ENCODE assay signal across 1 cellular context in the genomic region with DNA sequence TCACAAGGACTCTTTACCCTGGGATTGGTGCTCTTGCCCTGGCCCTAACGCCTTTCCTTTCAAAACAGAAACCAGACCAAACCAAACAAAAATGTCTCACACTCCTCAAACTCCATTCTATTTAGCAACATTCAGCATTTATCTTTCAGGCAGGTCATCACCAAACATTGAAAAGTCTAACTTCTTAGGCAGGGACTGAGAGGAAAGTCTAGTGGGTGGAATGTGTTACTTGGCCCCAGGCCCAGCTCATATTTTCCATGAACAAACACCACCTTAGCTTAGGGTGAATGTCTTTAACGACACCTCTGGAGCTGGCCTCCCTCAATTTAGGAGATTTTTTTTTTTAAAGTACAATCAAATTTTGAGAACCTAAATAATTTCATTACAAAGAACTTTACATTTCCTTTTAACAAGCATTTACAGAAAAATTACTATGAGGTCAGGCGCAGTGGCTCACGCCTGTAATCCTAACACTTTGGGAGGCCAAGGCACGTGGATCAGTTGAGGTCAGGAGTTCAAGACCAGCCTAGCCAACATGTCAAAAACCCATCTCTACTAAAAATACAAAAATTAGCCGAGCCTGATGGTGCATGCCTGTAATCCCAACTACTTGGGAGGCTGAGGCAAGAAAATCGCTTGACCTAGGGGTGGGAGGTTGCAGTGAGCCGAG.
A peak's percentile ranks its signal among the peaks of the same experiment; 100 is the strongest.
TF ChIP-seq lines count a peak whose summit lies in the region.

No MANE protein-coding gene starts in this region.

TF ChIP-seq in K562, 482 proteins besides CTCF, POLR2A, EP300 and RAD21 (continued from another document and continues in another):
- TF ChIP-seq, protein P1, sequence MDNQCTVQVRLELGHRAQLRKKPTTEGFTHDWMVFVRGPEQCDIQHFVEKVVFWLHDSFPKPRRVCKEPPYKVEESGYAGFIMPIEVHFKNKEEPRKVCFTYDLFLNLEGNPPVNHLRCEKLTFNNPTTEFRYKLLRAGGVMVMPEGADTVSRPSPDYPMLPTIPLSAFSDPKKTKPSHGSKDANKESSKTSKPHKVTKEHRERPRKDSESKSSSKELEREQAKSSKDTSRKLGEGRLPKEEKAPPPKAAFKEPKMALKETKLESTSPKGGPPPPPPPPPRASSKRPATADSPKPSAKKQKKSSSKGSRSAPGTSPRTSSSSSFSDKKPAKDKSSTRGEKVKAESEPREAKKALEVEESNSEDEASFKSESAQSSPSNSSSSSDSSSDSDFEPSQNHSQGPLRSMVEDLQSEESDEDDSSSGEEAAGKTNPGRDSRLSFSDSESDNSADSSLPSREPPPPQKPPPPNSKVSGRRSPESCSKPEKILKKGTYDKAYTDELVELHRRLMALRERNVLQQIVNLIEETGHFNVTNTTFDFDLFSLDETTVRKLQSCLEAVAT (IDR thresholded peaks at IDR 0.05): no peak
- TF ChIP-seq ELK1 (CRISPR knock-in tag; IDR thresholded peaks at IDR 0.05) (no peak), DPF2 (IDR thresholded peaks at IDR 0.05) (no peak), RBM25 (IDR thresholded peaks at IDR 0.05; ENCODE audit: low read depth, low read length, severe bottlenecking) (no peak), TAF9B (IDR thresholded peaks at IDR 0.05; ENCODE audit: partially characterized antibody) (no peak), JUND (IDR thresholded peaks at IDR 0.05; ENCODE audit: borderline replicate concordance, low read depth, low read length) (peak; percentile 57; the same call in 1 of the 2 replicates), JUND (tag; IDR thresholded peaks at IDR 0.05; ENCODE audit: borderline replicate concordance, low read depth, low read length) (peak; percentile 65; the same call in 2 of the 3 replicates), NFATC3 (IDR thresholded peaks at IDR 0.05) (0 out of 2 replicates have a peak, but pooled peaks have one; percentile 47), L3MBTL2 (IDR thresholded peaks at IDR 0.05) (peak; percentile 76), ZNF232 (CRISPR knock-in tag; IDR thresholded peaks at IDR 0.05) (no peak), RAD51 (IDR thresholded peaks at IDR 0.05; ENCODE audit: borderline replicate concordance, low read depth) (no peak), STAT6 (CRISPR knock-in tag; IDR thresholded peaks at IDR 0.05) (no peak), UBTF (IDR thresholded peaks at IDR 0.05; ENCODE audit: borderline replicate concordance in 1 of 2, low read depth in 2 of 2, low read length in 2 of 2) (no peak), ZNF316 (IDR thresholded peaks at IDR 0.05) (peak; percentile 76), SMARCE1 (IDR thresholded peaks at IDR 0.05) (peak; percentile 54; the same call in 1 of the 2 replicates), ELK3 (CRISPR knock-in tag; IDR thresholded peaks at IDR 0.05) (no peak), NR2C1 (IDR thresholded peaks at IDR 0.05) (0 out of 2 replicates have a peak, but pooled peaks have one; percentile 13), NR2C1 (tag; IDR thresholded peaks at IDR 0.05) (no peak), ZNF507 (tag; conservative IDR thresholded peaks at IDR 0.05) (no peak), ZBED1 (IDR thresholded peaks at IDR 0.05) (no peak), HMG20A (CRISPR knock-in tag; conservative IDR thresholded peaks at IDR 0.05) (no peak), ZNF512 (tag; IDR thresholded peaks at IDR 0.05) (no peak), FOXK1 (CRISPR knock-in tag; IDR thresholded peaks at IDR 0.05; ENCODE audit: borderline replicate concordance) (no peak), PREB (CRISPR knock-in tag; IDR thresholded peaks at IDR 0.05) (no peak), NFIX (CRISPR knock-in tag; IDR thresholded peaks at IDR 0.05; ENCODE audit: low read depth) (no peak), C11orf30 (IDR thresholded peaks at IDR 0.05; ENCODE audit: low read depth) (peak; percentile 65)
- TF ChIP-seq, protein P2, sequence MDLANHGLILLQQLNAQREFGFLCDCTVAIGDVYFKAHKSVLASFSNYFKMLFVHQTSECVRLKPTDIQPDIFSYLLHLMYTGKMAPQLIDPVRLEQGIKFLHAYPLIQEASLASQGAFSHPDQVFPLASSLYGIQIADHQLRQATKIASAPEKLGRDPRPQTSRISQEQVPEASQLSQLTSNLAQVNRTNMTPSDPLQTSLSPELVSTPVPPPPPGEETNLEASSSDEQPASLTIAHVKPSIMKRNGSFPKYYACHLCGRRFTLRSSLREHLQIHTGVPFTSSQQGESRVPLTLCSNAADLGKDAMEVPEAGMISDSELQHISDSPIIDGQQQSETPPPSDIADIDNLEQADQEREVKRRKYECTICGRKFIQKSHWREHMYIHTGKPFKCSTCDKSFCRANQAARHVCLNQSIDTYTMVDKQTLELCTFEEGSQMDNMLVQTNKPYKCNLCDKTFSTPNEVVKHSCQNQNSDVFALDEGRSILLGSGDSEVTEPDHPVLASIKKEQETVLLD (IDR thresholded peaks at IDR 0.05): no peak
- TF ChIP-seq, protein P3, sequence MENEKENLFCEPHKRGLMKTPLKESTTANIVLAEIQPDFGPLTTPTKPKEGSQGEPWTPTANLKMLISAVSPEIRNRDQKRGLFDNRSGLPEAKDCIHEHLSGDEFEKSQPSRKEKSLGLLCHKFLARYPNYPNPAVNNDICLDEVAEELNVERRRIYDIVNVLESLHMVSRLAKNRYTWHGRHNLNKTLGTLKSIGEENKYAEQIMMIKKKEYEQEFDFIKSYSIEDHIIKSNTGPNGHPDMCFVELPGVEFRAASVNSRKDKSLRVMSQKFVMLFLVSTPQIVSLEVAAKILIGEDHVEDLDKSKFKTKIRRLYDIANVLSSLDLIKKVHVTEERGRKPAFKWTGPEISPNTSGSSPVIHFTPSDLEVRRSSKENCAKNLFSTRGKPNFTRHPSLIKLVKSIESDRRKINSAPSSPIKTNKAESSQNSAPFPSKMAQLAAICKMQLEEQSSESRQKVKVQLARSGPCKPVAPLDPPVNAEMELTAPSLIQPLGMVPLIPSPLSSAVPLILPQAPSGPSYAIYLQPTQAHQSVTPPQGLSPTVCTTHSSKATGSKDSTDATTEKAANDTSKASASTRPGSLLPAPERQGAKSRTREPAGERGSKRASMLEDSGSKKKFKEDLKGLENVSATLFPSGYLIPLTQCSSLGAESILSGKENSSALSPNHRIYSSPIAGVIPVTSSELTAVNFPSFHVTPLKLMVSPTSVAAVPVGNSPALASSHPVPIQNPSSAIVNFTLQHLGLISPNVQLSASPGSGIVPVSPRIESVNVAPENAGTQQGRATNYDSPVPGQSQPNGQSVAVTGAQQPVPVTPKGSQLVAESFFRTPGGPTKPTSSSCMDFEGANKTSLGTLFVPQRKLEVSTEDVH (IDR thresholded peaks at IDR 0.05; ENCODE audit: low read depth, partially characterized antibody): no peak
- TF ChIP-seq, protein P4, sequence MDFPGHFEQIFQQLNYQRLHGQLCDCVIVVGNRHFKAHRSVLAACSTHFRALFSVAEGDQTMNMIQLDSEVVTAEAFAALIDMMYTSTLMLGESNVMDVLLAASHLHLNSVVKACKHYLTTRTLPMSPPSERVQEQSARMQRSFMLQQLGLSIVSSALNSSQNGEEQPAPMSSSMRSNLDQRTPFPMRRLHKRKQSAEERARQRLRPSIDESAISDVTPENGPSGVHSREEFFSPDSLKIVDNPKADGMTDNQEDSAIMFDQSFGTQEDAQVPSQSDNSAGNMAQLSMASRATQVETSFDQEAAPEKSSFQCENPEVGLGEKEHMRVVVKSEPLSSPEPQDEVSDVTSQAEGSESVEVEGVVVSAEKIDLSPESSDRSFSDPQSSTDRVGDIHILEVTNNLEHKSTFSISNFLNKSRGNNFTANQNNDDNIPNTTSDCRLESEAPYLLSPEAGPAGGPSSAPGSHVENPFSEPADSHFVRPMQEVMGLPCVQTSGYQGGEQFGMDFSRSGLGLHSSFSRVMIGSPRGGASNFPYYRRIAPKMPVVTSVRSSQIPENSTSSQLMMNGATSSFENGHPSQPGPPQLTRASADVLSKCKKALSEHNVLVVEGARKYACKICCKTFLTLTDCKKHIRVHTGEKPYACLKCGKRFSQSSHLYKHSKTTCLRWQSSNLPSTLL (IDR thresholded peaks at IDR 0.05): no peak
- TF ChIP-seq, protein P5, sequence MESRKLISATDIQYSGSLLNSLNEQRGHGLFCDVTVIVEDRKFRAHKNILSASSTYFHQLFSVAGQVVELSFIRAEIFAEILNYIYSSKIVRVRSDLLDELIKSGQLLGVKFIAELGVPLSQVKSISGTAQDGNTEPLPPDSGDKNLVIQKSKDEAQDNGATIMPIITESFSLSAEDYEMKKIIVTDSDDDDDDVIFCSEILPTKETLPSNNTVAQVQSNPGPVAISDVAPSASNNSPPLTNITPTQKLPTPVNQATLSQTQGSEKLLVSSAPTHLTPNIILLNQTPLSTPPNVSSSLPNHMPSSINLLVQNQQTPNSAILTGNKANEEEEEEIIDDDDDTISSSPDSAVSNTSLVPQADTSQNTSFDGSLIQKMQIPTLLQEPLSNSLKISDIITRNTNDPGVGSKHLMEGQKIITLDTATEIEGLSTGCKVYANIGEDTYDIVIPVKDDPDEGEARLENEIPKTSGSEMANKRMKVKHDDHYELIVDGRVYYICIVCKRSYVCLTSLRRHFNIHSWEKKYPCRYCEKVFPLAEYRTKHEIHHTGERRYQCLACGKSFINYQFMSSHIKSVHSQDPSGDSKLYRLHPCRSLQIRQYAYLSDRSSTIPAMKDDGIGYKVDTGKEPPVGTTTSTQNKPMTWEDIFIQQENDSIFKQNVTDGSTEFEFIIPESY (CRISPR knock-in tag; IDR thresholded peaks at IDR 0.05): no peak
